In the genomic region with DNA sequence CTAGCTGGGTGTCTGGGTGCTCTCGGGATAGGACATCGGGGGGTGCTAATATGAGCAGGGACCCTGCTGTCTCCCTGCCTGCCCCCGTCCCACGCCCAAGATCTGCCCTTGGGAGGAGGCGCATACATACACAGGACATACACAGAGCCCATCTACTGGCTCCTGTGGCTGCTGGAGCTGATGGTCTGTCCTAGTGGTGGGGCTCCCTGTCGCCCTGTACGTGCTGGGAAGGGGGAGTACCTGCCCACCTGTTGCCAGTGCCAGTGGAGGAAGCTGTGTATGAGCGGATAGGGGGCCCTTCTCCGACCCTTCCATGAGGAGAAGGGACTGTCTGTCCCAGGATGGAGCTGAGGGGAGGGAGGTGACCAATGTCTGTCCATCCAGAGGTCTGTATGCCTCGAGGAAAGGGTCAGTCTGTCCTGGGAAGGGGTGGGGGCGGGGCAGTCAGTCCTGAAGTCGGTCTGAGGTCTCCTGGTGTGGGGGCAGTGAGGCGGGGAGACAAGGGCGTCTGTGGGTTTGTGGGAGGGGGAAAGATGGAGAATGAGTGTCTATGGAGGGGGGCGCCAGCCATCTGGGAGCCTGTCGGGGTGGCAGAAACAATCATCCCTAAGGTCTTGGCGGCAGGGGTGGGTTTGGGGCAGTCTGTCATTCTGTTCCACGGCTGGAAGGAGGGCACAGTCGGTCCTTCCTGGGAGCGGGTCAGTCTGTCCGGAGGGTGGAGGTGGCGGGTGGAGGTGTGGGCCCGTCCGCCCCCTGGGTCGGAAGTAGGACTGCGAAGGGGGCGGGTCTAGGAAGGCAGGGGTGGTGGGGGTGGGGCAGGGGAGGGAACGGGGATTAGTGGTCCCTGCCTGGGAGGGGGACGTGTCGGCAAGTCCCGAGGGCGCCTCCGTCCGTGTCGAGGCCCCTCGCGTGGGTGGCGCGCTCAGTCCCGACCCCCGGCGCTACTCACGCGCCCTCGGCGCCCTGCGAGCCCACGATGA, we compare ENCODE assay signal across 8 cellular contexts. TPM values are rescaled to one million over a fixed set of nuclear protein-coding genes. Genes with fewer than 3 reads are reported as not detected.
A peak's percentile ranks its signal among the peaks of the same experiment; 100 is the strongest.
DNase-seq lines count a peak whose midpoint lies in the region; ATAC-seq and TF ChIP-seq lines count a peak whose summit lies in the region.

No MANE protein-coding gene starts in this region.

- no peaks in the 10 kb centered on the region for H3K9me2 ChIP-seq in hepatocyte (replicated peaks; ENCODE audit: insufficient read depth)

- H2AFZ ChIP-seq in hepatocyte: peak overlapping the region; percentile 46

- H3K4me1 Mint-ChIP-seq in CD4-positive, alpha-beta T cell (ENCODE audit: low read depth): peaks cover 59% of the 10 kb centered on the region

- POLR2A ChIA-PET in CD4-positive, alpha-beta T cell (lab: Charles Lee): interaction anchor here (0.8 to 11.4 kb wide), 18 partner anchors 11 to 960 kb away, joined by 3 to 290 read pairs (median 6); a partner anchor contains a TSS

- ATAC-seq in CD4-positive, alpha-beta T cell (ENCODE audit: poor library complexity): peak; percentile 6
- ATAC-seq in GM19397 (IDR thresholded peaks at IDR 0.05; ENCODE audit: unreplicated experiment): peak; percentile 27
- peak; percentile 22 to 37 for ATAC-seq in activated naive CD4-positive, alpha-beta T cell treated with anti-CD3 and anti-CD28 coated beads, Interleukin-2, amount 50 U/mL, for 72 hours

- H3K9me3 Mint-ChIP-seq in CD4-positive, alpha-beta T cell: no peaks in the 10 kb centered on the region
- H3K9me3 Mint-ChIP-seq in activated naive CD4-positive, alpha-beta T cell treated with anti-CD3 and anti-CD28 coated beads, Interleukin-2, amount 50 U/mL, for 72 hours: no peaks in the 10 kb centered on the region

- H3K36me3 Mint-ChIP-seq in CD4-positive, alpha-beta T cell (ENCODE audit: low read depth): peaks cover 65% of the 10 kb centered on the region
- peaks cover 12 to 20% of the 10 kb centered on the region in 2 donors for H3K36me3 Mint-ChIP-seq in activated naive CD4-positive, alpha-beta T cell treated with anti-CD3 and anti-CD28 coated beads, Interleukin-2, amount 50 U/mL, for 72 hours

- 42% methylated on average over 16 of the region's 48 CpGs for WGBS in hepatocyte (ENCODE audit: low lambda C conversion rate, missing lambda C conversion rate)

- H3K27ac Mint-ChIP-seq in CD4-positive, alpha-beta T cell: peak overlapping the region; percentile 84
- peak overlapping the region; percentile 31 to 80 for H3K27ac Mint-ChIP-seq in activated naive CD4-positive, alpha-beta T cell treated with anti-CD3 and anti-CD28 coated beads, Interleukin-2, amount 50 U/mL, for 72 hours

- peak overlapping the region; percentile 97 for H3K4me2 ChIP-seq in hepatocyte

- peak overlapping the region; percentile 51 for H3K27ac ChIP-seq in CD4-positive, alpha-beta T cell (ENCODE audit: low read depth, low read length)
- peak overlapping the region; percentile 94 for H3K27ac ChIP-seq in hepatocyte
- peak overlapping the region; percentile 44 to 98 (median 94) for H3K27ac ChIP-seq in skin epidermis

- intact Hi-C loops in CD4-positive, alpha-beta T cell (cut with DNase I, micrococcal nuclease): loop anchor here (1.0 to 2.0 kb wide), 4 partner anchors 15 to 37 kb away; a partner anchor contains a TSS

- no peaks in the 10 kb centered on the region for H3K27me3 Mint-ChIP-seq in CD4-positive, alpha-beta T cell

- H3K4me1 ChIP-seq in hepatocyte (ENCODE audit: insufficient read depth): peaks cover 27% of the 10 kb centered on the region

- H3K79me2 ChIP-seq in hepatocyte: peaks cover 49% of the 10 kb centered on the region

- H3K4me3 ChIP-seq in hepatocyte (peak overlapping the region; percentile 83), skin epidermis (peak overlapping the region; percentile 87 to 100 (median 94))

- CTCF ChIA-PET in CD4-positive, alpha-beta T cell (lab: Charles Lee): interaction anchor here (0.9 to 3.9 kb wide), 7 partner anchors 10 to 65 kb away, joined by 3 to 43 read pairs (median 4); a partner anchor contains a TSS

- TF ChIP-seq CTCF in CD4-positive, alpha-beta T cell (IDR thresholded peaks at IDR 0.05): no peak
- no peak for TF ChIP-seq CTCF in hepatocyte (IDR thresholded peaks at IDR 0.05; ENCODE audit: poor library complexity)

- H3K27me3 ChIP-seq in CD4-positive, alpha-beta T cell (ENCODE audit: control insufficient read depth, insufficient read depth, low read length): no peaks in the 10 kb centered on the region
- no peaks in the 10 kb centered on the region for H3K27me3 ChIP-seq in hepatocyte

- H3K36me3 ChIP-seq in hepatocyte (replicated peaks; ENCODE audit: insufficient read depth, low read depth): no peaks in the 10 kb centered on the region

- DNase-seq in CD4-positive, alpha-beta T cell: peak in 2 of 10 experiments; percentile 8 to 25
- DNase-seq in HK-2 (ENCODE audit: unreplicated experiment): peak; percentile 46
- DNase-seq in activated naive CD4-positive, alpha-beta T cell treated with anti-CD3 and anti-CD28 coated beads, Interleukin-2, amount 50 U/mL, for 72 hours (ENCODE audit: low spot score in 2 of 2): peak in 1 of 2 donors; percentile 57
- DNase-seq in hepatocyte (ENCODE audit: low spot score): peak; percentile 69
- DNase-seq in DMS153 (lab: John Stamatoyannopoulos, UW): no peak
- DNase-seq in kidney glomerular epithelial cell (lab: John Stamatoyannopoulos, UW): no peak

- H3K9me3 ChIP-seq in CD4-positive, alpha-beta T cell (ENCODE audit: control insufficient read depth, low read length): no peaks in the 10 kb centered on the region
- no peaks in the 10 kb centered on the region for H3K9me3 ChIP-seq in hepatocyte (ENCODE audit: low read depth)

- H4K20me1 ChIP-seq in hepatocyte (ENCODE audit: insufficient read depth, poor library complexity, severe bottlenecking): peaks cover 9% of the 10 kb centered on the region

- peak overlapping the region; percentile 93 for H3K4me3 Mint-ChIP-seq in CD4-positive, alpha-beta T cell

RNA-seq across cellular contexts. Expression of a gene that starts 0.7 kb away (rescaled TPM):
- total RNA-seq in CD4-positive, alpha-beta T cell: 10 to 100 TPM; 38.9 to 41.8 TPM
- total RNA-seq in activated naive CD4-positive, alpha-beta T cell treated with anti-CD3 and anti-CD28 coated beads, Interleukin-2, amount 50 U/mL, for 72 hours: 10 to 100 TPM; 27.2 to 36.9 TPM
- total RNA-seq in hepatocyte: 15.7 and 23.4 TPM in 2 replicates
- 38.7 and 39.9 TPM in 2 replicates for polyA plus RNA-seq in hepatocyte

RNA-seq across cellular contexts. Expression of a gene that starts 30.7 kb away (rescaled TPM):
- 100 to 1,000 TPM; 335 to 388 TPM for total RNA-seq in CD4-positive, alpha-beta T cell
- 100 to 1,000 TPM; 229 to 281 TPM for total RNA-seq in activated naive CD4-positive, alpha-beta T cell treated with anti-CD3 and anti-CD28 coated beads, Interleukin-2, amount 50 U/mL, for 72 hours
- 45.8 and 48.6 TPM in 2 replicates for total RNA-seq in hepatocyte
- 82.5 and 84.6 TPM in 2 replicates for polyA plus RNA-seq in hepatocyte

RNA-seq across cellular contexts. Expression of a gene that starts 30.8 kb away (rescaled TPM):
- total RNA-seq in CD4-positive, alpha-beta T cell: 10 to 100 TPM in 1 of 2 experiments, 1 to 10 TPM in 1; 8.3 to 10.1 TPM
- total RNA-seq in activated naive CD4-positive, alpha-beta T cell treated with anti-CD3 and anti-CD28 coated beads, Interleukin-2, amount 50 U/mL, for 72 hours: 1 to 10 TPM in 1 of 2 donors, not detected in 1; 2.9 TPM
- 4.1 and 5.3 TPM in 2 replicates for total RNA-seq in hepatocyte
- 5.4 TPM in 2 replicates for polyA plus RNA-seq in hepatocyte

RNA-seq across cellular contexts. Expression of a gene that starts 36.7 kb away (rescaled TPM):
- 1 to 10 TPM; 7.9 to 8.8 TPM for total RNA-seq in CD4-positive, alpha-beta T cell
- 1 to 10 TPM; 6.3 to 7.5 TPM for total RNA-seq in activated naive CD4-positive, alpha-beta T cell treated with anti-CD3 and anti-CD28 coated beads, Interleukin-2, amount 50 U/mL, for 72 hours
- 30.9 and 48.0 TPM in 2 replicates for total RNA-seq in hepatocyte
- 43.5 and 53.5 TPM in 2 replicates for polyA plus RNA-seq in hepatocyte

RNA-seq across cellular contexts. Expression of a gene that starts 59.4 kb away (rescaled TPM):
- 10 to 100 TPM; 13.9 to 16.7 TPM for total RNA-seq in CD4-positive, alpha-beta T cell
- total RNA-seq in activated naive CD4-positive, alpha-beta T cell treated with anti-CD3 and anti-CD28 coated beads, Interleukin-2, amount 50 U/mL, for 72 hours: 10 to 100 TPM; 16.1 to 40.4 TPM
- 0.48 and 1.5 TPM in 2 replicates for total RNA-seq in hepatocyte
- not detected in 2 replicates for polyA plus RNA-seq in hepatocyte

Comparison
In these comparisons a context has a peak if more than half of its experiments do, and no peak if none do; other contexts are left out.
1. DNase-seq: peak in HK-2 (single experiment) and hepatocyte (single experiment); none in DMS153 (single experiment) and kidney glomerular epithelial cell (single experiment).
2. Peak in every context shown above with its lines, with median percentiles within 50 percentile points of each other: ATAC-seq and H3K27ac ChIP-seq.